16 cellular contexts compared by ENCODE assay signal in genomic region chr3:45090855-45091254, GRCh38. TPM values are rescaled to one million over a fixed set of nuclear protein-coding genes. Genes with fewer than 3 reads are reported as not detected.
DNase-seq lines count a peak whose midpoint lies in the region; ATAC-seq and TF ChIP-seq lines count a peak whose summit lies in the region.
"Had no signal": no experiment of that assay in that cellular context is flagged by ENCODE, and none has a peak within 500 bp of the region (broad histone marks: within the 10 kb centered on the region; RNA-seq: fewer than 3 reads in every experiment).

No MANE protein-coding gene starts in this region.

- H2BK5ac ChIP-seq in IMR-90 (ENCODE audit: low read depth, low read length, poor library complexity, severe bottlenecking) (peak overlapping the region; percentile 48), mesenchymal stem cell (ENCODE audit: low read depth, low read length, poor library complexity, severe bottlenecking) (no peak overlapping the region)

- H3K9me2 ChIP-seq in HCT116 (ENCODE audit: insufficient read depth) = no peaks in the 10 kb centered on the region

- H3K79me2 ChIP-seq in HCT116 (ENCODE audit: insufficient read depth, low read length) = peaks cover 55% of the 10 kb centered on the region

- H3K9ac ChIP-seq in HCT116 (ENCODE audit: low read length) = no peak overlapping the region
- H3K9ac ChIP-seq in IMR-90 (ENCODE audit: low read depth, low read length) = no peak overlapping the region
- no peak overlapping the region for H3K9ac ChIP-seq in mesenchymal stem cell (ENCODE audit: low read length)
- H3K9ac ChIP-seq: BLaER1 treated with 17β-estradiol and CSF1 and Interleukin-3, amounts not matched to agents 10 nM and 100 nM had no signal

- peak overlapping the region; percentile 68; the same call in 1 of the 2 replicates for H3K27ac ChIP-seq in HCT116 (ENCODE audit: low read depth, low read length)
- no peak overlapping the region for H3K27ac ChIP-seq in IMR-90 (ENCODE audit: insufficient read depth, low read length)
- 0 out of 2 replicates have a peak overlapping the region, but pooled peaks have one; percentile 75 for H3K27ac ChIP-seq in VCaP
- H3K27ac ChIP-seq in mesenchymal stem cell (ENCODE audit: low read length, poor library complexity, severe bottlenecking) = peak overlapping the region; percentile 98
- no peak overlapping the region for H3K27ac ChIP-seq in naive thymus-derived CD4-positive, alpha-beta T cell (ENCODE audit: low read depth, low read length)
- H3K27ac ChIP-seq: BLaER1 treated with 17β-estradiol and CSF1 and Interleukin-3, amounts not matched to agents 10 nM and 100 nM; HL-60 had no signal

- peaks cover 0 to 39% (median 11%) of the 10 kb centered on the region in 5 donors for H3K27me3 Mint-ChIP-seq in naive thymus-derived CD4-positive, alpha-beta T cell
- H3K27me3 Mint-ChIP-seq: CD4-positive, alpha-beta T cell had no signal

- H3K4me2 ChIP-seq in HCT116 (ENCODE audit: low read length) = no peak overlapping the region
- H3K4me2 ChIP-seq in IMR-90 (ENCODE audit: low read depth, low read length) = no peak overlapping the region
- no peak overlapping the region for H3K4me2 ChIP-seq in mesenchymal stem cell (ENCODE audit: low read length, poor library complexity, severe bottlenecking)
- H3K4me2 ChIP-seq: BLaER1 treated with 17β-estradiol and CSF1 and Interleukin-3, amounts not matched to agents 10 nM and 100 nM; GM23338 had no signal

- H2AK5ac ChIP-seq in IMR-90 (ENCODE audit: low read depth, low read length) = peak overlapping the region; percentile 54
- peak overlapping the region; percentile 12 for H2AK5ac ChIP-seq in mesenchymal stem cell (ENCODE audit: low read length, severe bottlenecking)

- peak overlapping the region; percentile 71; the same call in 1 of the 2 replicates for H2BK20ac ChIP-seq in IMR-90 (ENCODE audit: low read depth, low read length)

- no peak overlapping the region for H4K5ac ChIP-seq in IMR-90 (ENCODE audit: low read depth, low read length)

- H3K27me3 ChIP-seq in HCT116 (ENCODE audit: insufficient read depth, low read length) = no peaks in the 10 kb centered on the region
- no peaks in the 10 kb centered on the region for H3K27me3 ChIP-seq in IMR-90 (ENCODE audit: control insufficient read depth, insufficient read depth, low read length)
- no peaks in the 10 kb centered on the region for H3K27me3 ChIP-seq in mesenchymal stem cell (ENCODE audit: control insufficient read depth in 1 of 2, insufficient read depth in 1 of 2, low read length in 2 of 2)
- H3K27me3 ChIP-seq in naive thymus-derived CD4-positive, alpha-beta T cell (ENCODE audit: control insufficient read depth in 2 of 2, insufficient read depth in 2 of 2, low read length in 2 of 2) = no peaks in the 10 kb centered on the region
- H3K27me3 ChIP-seq: BLaER1 treated with 17β-estradiol and CSF1 and Interleukin-3, amounts not matched to agents 10 nM and 100 nM had no signal

- H4K8ac ChIP-seq in IMR-90 (ENCODE audit: low read depth in 2 of 2, low read length in 2 of 2) (0 out of 4 replicates have a peak overlapping the region, but pooled peaks of 1 of the 2 experiments have one; percentile 20), mesenchymal stem cell (ENCODE audit: low read length) (peak overlapping the region; percentile 62)

- H3K4me1 Mint-ChIP-seq in naive thymus-derived CD4-positive, alpha-beta T cell = peaks cover 5 to 15% (median 9%) of the 10 kb centered on the region in 7 donors
- H3K4me1 Mint-ChIP-seq: GM23338, IgD-negative memory B cell had no signal

- 100% methylated on average over 3 of the region's 4 CpGs; no CpG with 5 or more reads in 1 of the 2 experiments for WGBS in IMR-90 (ENCODE audit: extremely low coverage in 2 of 2, insufficient read length in 1 of 2), 2 experiments
- WGBS in mesenchymal stem cell = 99% methylated on average over 4 of the region's 4 CpGs

- in situ Hi-C loops in IMR-90 (cut with MboI; ENCODE audit: low sequenced_read_pairs) = no loop called here

- CTCF ChIA-PET in HCT116 (lab: Charles Lee) (no interaction called here), IMR-90 (lab: Yijun Ruan, JAX) (interaction anchor here (0.6 kb wide), 1 partner anchor 37 kb away, joined by 3 read pairs; no protein-coding TSS in a partner anchor)
- CTCF ChIA-PET in naive thymus-derived CD4-positive, alpha-beta T cell (lab: Charles Lee) = interaction anchor here (1.1 kb wide), 1 partner anchor 50 kb away, joined by 3 read pairs; no protein-coding TSS in a partner anchor

- no peak overlapping the region for H2AK9ac ChIP-seq in IMR-90 (replicated peaks; ENCODE audit: low read depth, low read length, poor library complexity)

- H3K56ac ChIP-seq in IMR-90 (ENCODE audit: extremely low read depth, insufficient read depth, low read length) = no peak overlapping the region

- H4K20me1 ChIP-seq in HCT116 (ENCODE audit: insufficient read depth) (no peaks in the 10 kb centered on the region), IMR-90 (ENCODE audit: insufficient read depth, low read length) (no peaks in the 10 kb centered on the region)

- H3K79me1 ChIP-seq in IMR-90 (ENCODE audit: low read depth in 1 of 2, low read length in 2 of 2) = peaks cover 0 to 8% of the 10 kb centered on the region in 2 experiments; a peak in 2 of 4 replicates
- H3K79me1 ChIP-seq in mesenchymal stem cell (replicated peaks; ENCODE audit: low read length, poor library complexity, severe bottlenecking) = peaks cover 28% of the 10 kb centered on the region

- ATAC-seq in HCT116 (no peak), IMR-90 (ENCODE audit: low read depth) (no peak)
- no peak for ATAC-seq in naive thymus-derived CD4-positive, alpha-beta T cell
- ATAC-seq: GM23338 had no signal

- H3K14ac ChIP-seq in IMR-90 (replicated peaks; ENCODE audit: low read depth, low read length) = no peak overlapping the region
- H3K14ac ChIP-seq in mesenchymal stem cell (ENCODE audit: low read length in 2 of 2) = no peak overlapping the region

- H3K9me3 ChIP-seq in HCT116 (ENCODE audit: control insufficient read depth in 1 of 2, insufficient read depth in 1 of 2, low read depth in 1 of 2, low read length in 2 of 2) (peaks cover 0 to 9% of the 10 kb centered on the region in 2 experiments; a peak in 1 of 4 replicates), IMR-90 (ENCODE audit: control insufficient read depth, insufficient read depth, low read length) (peaks cover 5% of the 10 kb centered on the region), mesenchymal stem cell (ENCODE audit: control insufficient read depth, low read length) (peaks cover 7% of the 10 kb centered on the region)
- H3K9me3 ChIP-seq in naive thymus-derived CD4-positive, alpha-beta T cell (ENCODE audit: control insufficient read depth in 2 of 3, low read length in 3 of 3) = no peaks in the 10 kb centered on the region

- no peak overlapping the region for H3K27ac Mint-ChIP-seq in naive thymus-derived CD4-positive, alpha-beta T cell
- H3K27ac Mint-ChIP-seq: CD4-positive, alpha-beta T cell; GM23338; IgD-negative memory B cell had no signal

- H2BK12ac ChIP-seq in mesenchymal stem cell (ENCODE audit: low read length in 2 of 2) = peak overlapping the region; percentile 6 to 74

- H2BK15ac ChIP-seq in IMR-90 (ENCODE audit: low read depth, low read length) = peak overlapping the region; percentile 54; the same call in 1 of the 3 replicates
- no peak overlapping the region for H2BK15ac ChIP-seq in mesenchymal stem cell (ENCODE audit: low read depth, poor library complexity, severe bottlenecking)

- H2AFZ ChIP-seq in HCT116 (ENCODE audit: low read depth, low read length, poor library complexity, severe bottlenecking) = no peak overlapping the region
- H2AFZ ChIP-seq in IMR-90 (replicated peaks; ENCODE audit: low read length, poor library complexity) = no peak overlapping the region
- H2AFZ ChIP-seq in mesenchymal stem cell (ENCODE audit: low read depth, low read length) = no peak overlapping the region
- H2AFZ ChIP-seq: GM23338 had no signal

- H3K4me1 ChIP-seq in HCT116 (ENCODE audit: control insufficient read depth in 1 of 2, insufficient read depth in 2 of 2, low read length in 2 of 2) = peaks cover 11 to 21% of the 10 kb centered on the region in 2 experiments
- peaks cover 18% of the 10 kb centered on the region for H3K4me1 ChIP-seq in IMR-90 (ENCODE audit: control insufficient read depth, insufficient read depth, low read length)
- peaks cover 16% of the 10 kb centered on the region for H3K4me1 ChIP-seq in mesenchymal stem cell (ENCODE audit: control insufficient read depth, insufficient read depth, low read depth, low read length)
- no peaks in the 10 kb centered on the region for H3K4me1 ChIP-seq in naive thymus-derived CD4-positive, alpha-beta T cell (ENCODE audit: control insufficient read depth in 2 of 2, insufficient read depth in 2 of 2, low read length in 2 of 2)

- BruUV-seq in HCT116 (replicated peaks; lab: Mats Ljungman, UMichigan) (no TSS peak), IMR-90 (replicated peaks; lab: Mats Ljungman, UMichigan) (no TSS peak)

- H3K36me3 Mint-ChIP-seq in naive thymus-derived CD4-positive, alpha-beta T cell = peaks cover 0 to 29% (median 0%) of the 10 kb centered on the region in 5 donors
- H3K36me3 Mint-ChIP-seq: IgD-negative memory B cell had no signal

- H3K18ac ChIP-seq in IMR-90 (ENCODE audit: low read depth, low read length) (no peak overlapping the region), mesenchymal stem cell (ENCODE audit: low read depth in 1 of 2, low read length in 2 of 2) (peak overlapping the region; percentile 53 to 71)

- peak overlapping the region; percentile 41; the same call in 1 of the 2 replicates for H2BK120ac ChIP-seq in IMR-90 (ENCODE audit: low read depth, low read length)
- no peak overlapping the region for H2BK120ac ChIP-seq in mesenchymal stem cell (ENCODE audit: low read depth, low read length)

- peaks cover 60 to 85% of the 10 kb centered on the region in 2 experiments for H3K36me3 ChIP-seq in HCT116 (ENCODE audit: control insufficient read depth in 1 of 2, insufficient read depth in 2 of 2, low read length in 2 of 2)
- peaks cover 9% of the 10 kb centered on the region; the same call in 1 of the 2 replicates for H3K36me3 ChIP-seq in IMR-90 (ENCODE audit: control insufficient read depth, insufficient read depth, low read length)
- H3K36me3 ChIP-seq in mesenchymal stem cell (ENCODE audit: control insufficient read depth in 1 of 2, insufficient read depth in 2 of 2, low read depth in 1 of 2, low read length in 2 of 2) = peaks cover 58 to 79% of the 10 kb centered on the region in 2 experiments
- no peaks in the 10 kb centered on the region for H3K36me3 ChIP-seq in naive thymus-derived CD4-positive, alpha-beta T cell (ENCODE audit: control insufficient read depth in 2 of 3, insufficient read depth in 3 of 3, low read length in 3 of 3)

- intact Hi-C loops in HCT116 (cut with micrococcal nuclease) (no loop called here), IMR-90 (cut with micrococcal nuclease) (no loop called here)
- intact Hi-C loops in naive thymus-derived CD4-positive, alpha-beta T cell (cut with micrococcal nuclease) = no loop called here

- H4K91ac ChIP-seq in IMR-90 (ENCODE audit: insufficient read depth, low read depth, low read length) (peak overlapping the region; percentile 19; the same call in 1 of the 2 replicates), mesenchymal stem cell (ENCODE audit: low read length) (peak overlapping the region; percentile 71)

- peaks cover 20% of the 10 kb centered on the region for H3K9me1 ChIP-seq in IMR-90 (ENCODE audit: insufficient read depth, low read length)

- dilution Hi-C loops in IMR-90 (cut with HindIII; ENCODE audit: low sequenced_read_pairs, unreplicated experiment) = no loop called here

- RAD21 ChIA-PET in HCT116 (lab: Charles Lee; ENCODE audit: low non-redundant PET in 1 of 2, low total read pairs in 2 of 2, uncharacterized antibody in 2 of 2, unreplicated experiment in 2 of 2) = no interaction called here

- H3K23ac ChIP-seq in IMR-90 (ENCODE audit: low read depth, low read length) (no peak overlapping the region), mesenchymal stem cell (ENCODE audit: low read length in 2 of 2) (no peak overlapping the region)

- no peaks in the 10 kb centered on the region for H3K9me3 Mint-ChIP-seq in naive thymus-derived CD4-positive, alpha-beta T cell
- H3K9me3 Mint-ChIP-seq: CD4-positive, alpha-beta T cell; GM23338; IgD-negative memory B cell had no signal

- TF ChIP-seq POLR2A in HCT116 (IDR thresholded peaks at IDR 0.05; ENCODE audit: borderline replicate concordance, extremely low read depth, insufficient read depth, insufficient read length) (no peak), IMR-90 (IDR thresholded peaks at IDR 0.05; ENCODE audit: low read depth, low read length) (no peak)

- H3K4me3 ChIP-seq in HCT116 (replicated peaks in 1 of 2; ENCODE audit: low read depth in 1 of 2, low read length in 2 of 2) = no peak overlapping the region
- H3K4me3 ChIP-seq in IMR-90 (ENCODE audit: insufficient read depth, low read depth, low read length) = no peak overlapping the region
- no peak overlapping the region for H3K4me3 ChIP-seq in mesenchymal stem cell (ENCODE audit: insufficient read depth in 1 of 2, low read depth in 1 of 2, low read length in 2 of 2)
- no peak overlapping the region for H3K4me3 ChIP-seq in naive thymus-derived CD4-positive, alpha-beta T cell (ENCODE audit: low read length)
- H3K4me3 ChIP-seq: BLaER1 treated with 17β-estradiol and CSF1 and Interleukin-3, amounts not matched to agents 10 nM and 100 nM; GM23338 had no signal

- TF ChIP-seq CTCF in HCT116 (IDR thresholded peaks at IDR 0.05 in 2 of 3, conservative IDR thresholded peaks at IDR 0.05 in 1 of 3; ENCODE audit: borderline replicate concordance in 1 of 3, insufficient read depth in 1 of 3, low read depth in 2 of 3, low read length in 2 of 3) (no peak), IMR-90 (conservative IDR thresholded peaks at IDR 0.05; ENCODE audit: low read depth, low read length) (no peak), VCaP (conservative IDR thresholded peaks at IDR 0.05) (no peak)

- no peak for TF ChIP-seq RAD21 in HCT116 (IDR thresholded peaks at IDR 0.05; ENCODE audit: low read depth)
- TF ChIP-seq RAD21 in IMR-90 (IDR thresholded peaks at IDR 0.05; ENCODE audit: low read length) = no peak

- no peak overlapping the region for H3K4me3 Mint-ChIP-seq in naive thymus-derived CD4-positive, alpha-beta T cell
- H3K4me3 Mint-ChIP-seq: CD4-positive, alpha-beta T cell; GM23338; IgD-negative memory B cell had no signal

- H3K4ac ChIP-seq in IMR-90 (ENCODE audit: low read depth, low read length) (0 out of 2 replicates have a peak overlapping the region, but pooled peaks have one; percentile 10), mesenchymal stem cell (ENCODE audit: low read depth in 1 of 2, low read length in 2 of 2) (peak overlapping the region; percentile 19 to 82)

- POLR2A ChIA-PET in HCT116 (lab: Charles Lee) (no interaction called here), IMR-90 (lab: Charles Lee; ENCODE audit: unreplicated experiment) (no interaction called here)
- POLR2A ChIA-PET in naive thymus-derived CD4-positive, alpha-beta T cell (lab: Charles Lee) = no interaction called here

- DNase-seq in HCT116 (ENCODE audit: low read depth, low spot score) = no peak
- DNase-seq in IMR-90 = no peak
- no peak for DNase-seq in mesenchymal stem cell
- no peak for DNase-seq in naive thymus-derived CD4-positive, alpha-beta T cell
- DNase-seq in kidney tubule cell (ENCODE audit: low spot score) = no peak
- no peak for DNase-seq in superior temporal gyrus (ENCODE audit: extremely low spot score)
- DNase-seq: ACHN; CD4-positive, alpha-beta T cell; DMS79; H7 had no signal

RNA-seq across cellular contexts. Expression of gene CDCP1, which starts 55.3 kb away (rescaled TPM):
- total RNA-seq in HCT116 (2021; ENCODE audit: unreplicated experiment) = 196 TPM
- 167 and 184 TPM in 2 replicates for polyA plus RNA-seq in HCT116 (2012)
- 2.5 TPM in 2 replicates for total RNA-seq in IMR-90 (2012; rRNA removed)
- 3.1 and 3.8 TPM in 2 replicates for polyA plus RNA-seq in IMR-90 (2012; rRNA removed)
- 1.6 and 3.5 TPM in 2 replicates for polyA plus RNA-seq in IMR-90 (2012; cell fraction: cytosol; rRNA removed)
- 1.5 and 3.9 TPM in 2 replicates for polyA plus RNA-seq in IMR-90 (2012; cell fraction: nucleus; rRNA removed; ENCODE audit: low replicate concordance)
- 71.6 TPM for polyA plus RNA-seq in mesenchymal stem cell (2013, experiment 1 of 2)
- 71.5 TPM for polyA plus RNA-seq in mesenchymal stem cell (2013, experiment 2 of 2)
- total RNA-seq in naive thymus-derived CD4-positive, alpha-beta T cell = 1 to 10 TPM in 2 of 5 experiments, under 1 TPM in 3; 0.05 to 7.2 (median 0.81) TPM
- polyA plus RNA-seq in naive thymus-derived CD4-positive, alpha-beta T cell = 1 to 10 TPM in 1 of 2 donors, under 1 TPM in 1; 0.21 to 1.0 TPM
- total RNA-seq: G401 had no signal
- polyA plus RNA-seq: IgD-negative memory B cell had no signal

Comparison
In these comparisons a context has a peak if more than half of its experiments do, and no peak if none do; other contexts are left out.
1. H3K27ac ChIP-seq: peak in HCT116 (single experiment), VCaP (single experiment) and mesenchymal stem cell (single experiment); none in IMR-90 (single experiment) and naive thymus-derived CD4-positive, alpha-beta T cell (single experiment).
2. RNA of gene CDCP1, which starts 55.3 kb away (total RNA-seq): 196 TPM in HCT116 (single experiment); 2.5 TPM in IMR-90 and 0.05 to 7.2 TPM in naive thymus-derived CD4-positive, alpha-beta T cell; every median in the first group is over 10 times any median in the second.